8 cellular contexts compared by ENCODE assay signal in the genomic region with DNA sequence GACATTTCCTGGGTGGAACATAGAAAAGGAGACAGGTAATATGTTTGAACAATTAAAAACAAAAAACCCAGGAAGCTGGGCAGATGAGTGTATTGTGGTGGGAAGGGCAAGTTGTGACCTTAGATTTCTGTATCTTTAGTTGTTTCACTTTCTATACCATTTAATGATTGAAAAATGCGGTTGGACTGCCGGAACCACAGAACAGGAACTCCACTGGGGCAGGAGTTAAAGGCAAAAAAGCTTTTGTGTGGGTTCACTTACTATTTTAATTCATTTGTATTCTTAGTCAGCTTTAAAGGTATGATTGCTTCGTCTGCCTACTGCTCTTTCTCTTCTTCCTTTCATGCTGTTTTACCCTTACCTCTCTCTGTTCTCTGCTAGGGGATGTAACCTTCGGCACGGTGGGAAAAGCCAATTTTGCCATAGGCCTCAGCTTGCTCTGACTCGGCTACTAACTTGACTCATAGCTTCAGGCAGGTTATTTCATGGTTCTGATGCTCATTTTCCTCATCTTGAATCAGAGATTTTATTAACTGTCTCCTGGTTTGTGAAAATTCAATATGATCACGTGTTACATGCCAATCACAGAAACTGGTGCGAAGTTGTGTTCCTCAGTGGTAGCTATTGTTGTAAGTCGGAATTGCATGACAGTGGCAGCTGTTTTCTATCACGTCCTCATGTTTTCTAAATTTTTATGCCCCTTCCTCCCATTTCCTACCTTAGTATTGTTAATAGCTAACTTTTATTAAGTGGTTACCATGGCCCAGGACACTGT. TPM values are rescaled to one million over a fixed set of nuclear protein-coding genes. Genes with fewer than 3 reads are reported as not detected.
DNase-seq lines count a peak whose midpoint lies in the region; ATAC-seq and TF ChIP-seq lines count a peak whose summit lies in the region.

No MANE protein-coding gene starts in this region.

- DNase-seq in NAMALWA (ENCODE audit: low spot score) (peak; percentile 65), spleen (no peak), retina (no peak), GDM1 (lab: John Stamatoyannopoulos, UW) (no peak), 8988T (no peak)
- DNase-seq in activated naive CD4-positive, alpha-beta T cell treated with anti-CD3 and anti-CD28 coated beads for 36 hours = peak; percentile 75

- H3K4me1 ChIP-seq in spleen = peaks cover 18 to 64% (median 49%) of the 10 kb centered on the region in 6 donors

- H3K4me3 ChIP-seq in spleen = peak overlapping the region in 4 of 8 donors; percentile 75 to 91 (median 77)

- H3K36me3 Mint-ChIP-seq in activated naive CD4-positive, alpha-beta T cell treated with anti-CD3 and anti-CD28 coated beads for 36 hours (ENCODE audit: low read depth) = no peaks in the 10 kb centered on the region

- intact Hi-C loops in activated naive CD4-positive, alpha-beta T cell treated with anti-CD3 and anti-CD28 coated beads for 36 hours (cut with micrococcal nuclease) = loop anchor here (1.0 to 10.0 kb wide), 8 partner anchors 23 to 1412 kb away; a partner anchor contains a TSS
- intact Hi-C loops in spleen (cut with DNase I; ENCODE audit: low total_unique reads) = no loop called here

- H3K27ac Mint-ChIP-seq in activated naive CD4-positive, alpha-beta T cell treated with anti-CD3 and anti-CD28 coated beads for 36 hours = peak overlapping the region; percentile 84

- CTCF ChIA-PET in activated naive CD4-positive, alpha-beta T cell treated with anti-CD3 and anti-CD28 coated beads for 36 hours (lab: Charles Lee) = interaction anchor here (0.9 to 4.3 kb wide), 8 partner anchors 12 to 94 kb away, joined by 3 to 32 read pairs (median 4); no protein-coding TSS in a partner anchor

- peaks cover 36% of the 10 kb centered on the region for H3K4me1 Mint-ChIP-seq in activated naive CD4-positive, alpha-beta T cell treated with anti-CD3 and anti-CD28 coated beads for 36 hours (ENCODE audit: low read depth)

- H3K9me3 Mint-ChIP-seq in activated naive CD4-positive, alpha-beta T cell treated with anti-CD3 and anti-CD28 coated beads for 36 hours = no peaks in the 10 kb centered on the region

- WGBS in spleen, 5 donors = 28 to 46% (median 35%) methylated on average over 10 of the region's 10 CpGs

- no peaks in the 10 kb centered on the region for H3K9me3 ChIP-seq in spleen

- no peak for TF ChIP-seq POLR2A in spleen (IDR thresholded peaks at IDR 0.05)

- peaks cover 0 to 6% (median 0%) of the 10 kb centered on the region in 7 donors for H3K27me3 ChIP-seq in spleen (replicated peaks in 1 of 7)

- TF ChIP-seq CTCF in spleen (IDR thresholded peaks at IDR 0.05 in 8 of 11, conservative IDR thresholded peaks at IDR 0.05 in 3 of 11) = no peak

- H3K27me3 Mint-ChIP-seq in activated naive CD4-positive, alpha-beta T cell treated with anti-CD3 and anti-CD28 coated beads for 36 hours (ENCODE audit: low read depth) = peaks cover 8% of the 10 kb centered on the region

- H3K4me3 Mint-ChIP-seq in activated naive CD4-positive, alpha-beta T cell treated with anti-CD3 and anti-CD28 coated beads for 36 hours = peak overlapping the region; percentile 87

- ATAC-seq in GM18499 (IDR thresholded peaks at IDR 0.05; ENCODE audit: insufficient read depth, unreplicated experiment) = peak; percentile 87
- peak; percentile 49 for ATAC-seq in HG02571 (IDR thresholded peaks at IDR 0.05; ENCODE audit: unreplicated experiment)

- no peaks in the 10 kb centered on the region for H3K36me3 ChIP-seq in spleen

- H3K27ac ChIP-seq in spleen = peak overlapping the region; percentile 80 to 98 (median 90)

RNA-seq across cellular contexts. Expression of a gene that starts 1.6 kb away (rescaled TPM):
- total RNA-seq in activated naive CD4-positive, alpha-beta T cell treated with anti-CD3 and anti-CD28 coated beads for 36 hours = 10 to 100 TPM; 33.7 to 35.1 TPM
- 100 to 1,000 TPM in 6 of 7 donors, 10 to 100 TPM in 1; 80.3 to 205 (median 124) TPM for total RNA-seq in spleen
- polyA plus RNA-seq in spleen = 1 to 10 TPM; 5.6 to 7.4 (median 6.7) TPM

Comparison
In these comparisons a context has a peak if more than half of its experiments do, and no peak if none do; other contexts are left out.
1. DNase-seq: peak in NAMALWA (single experiment) and activated naive CD4-positive, alpha-beta T cell treated with anti-CD3 and anti-CD28 coated beads for 36 hours (single experiment); none in spleen (single experiment), retina (single experiment), GDM1 (single experiment) and 8988T (single experiment).